ENCODE assay signal across 1 cellular context in genomic region chr6:164455835-164456234, GRCh38.
TF ChIP-seq lines count a peak whose summit lies in the region.

No MANE protein-coding gene starts in this region.

TF ChIP-seq in WTC11, 78 proteins besides CTCF, POLR2A, EP300 and RAD21 (continued from another document):
- TF ChIP-seq ZNF281 (CRISPR knock-in tag; IDR thresholded peaks at IDR 0.05) (no peak), NFATC4 (CRISPR knock-in tag; IDR thresholded peaks at IDR 0.05) (no peak), CREB1 (CRISPR knock-in tag; IDR thresholded peaks at IDR 0.05) (no peak), HMGA2 (CRISPR knock-in tag; IDR thresholded peaks at IDR 0.05) (no peak), ZNF263 (CRISPR knock-in tag; IDR thresholded peaks at IDR 0.05; ENCODE audit: low read depth) (no peak), ATF1 (CRISPR knock-in tag; IDR thresholded peaks at IDR 0.05) (no peak), ELF4 (CRISPR knock-in tag; IDR thresholded peaks at IDR 0.05; ENCODE audit: low read depth) (no peak)
